9 cellular contexts compared by ENCODE assay signal in genomic region chr11:64299847-64300648, GRCh38. TPM values are rescaled to one million over a fixed set of nuclear protein-coding genes. Genes with fewer than 3 reads are reported as not detected.
DNase-seq lines count a peak whose midpoint lies in the region; ATAC-seq lines count a peak whose summit lies in the region.
"Had no signal": no experiment of that assay in that cellular context is flagged by ENCODE, and none has a peak within 500 bp of the region (broad histone marks: within the 10 kb centered on the region; RNA-seq: fewer than 3 reads in every experiment).

Gene CATSPERZ, plus strand, starts transcription at chr11:64300358. Its CDS starts 53 bp downstream, at chr11:64300411.

- ATAC-seq in activated naive CD8-positive, alpha-beta T cell treated with anti-CD3 and anti-CD28 coated beads, Interleukin-2, amount 50 U/mL, for 24 hours, result no peak
- ATAC-seq in HG03439 (IDR thresholded peaks at IDR 0.05; ENCODE audit: unreplicated experiment), result no peak

- H3K36me3 Mint-ChIP-seq in activated naive CD8-positive, alpha-beta T cell treated with anti-CD3 and anti-CD28 coated beads, Interleukin-2, amount 50 U/mL, for 24 hours (ENCODE audit: low read depth), result no peaks in the 10 kb centered on the region
- H3K36me3 Mint-ChIP-seq in immature natural killer cell, result no peaks in the 10 kb centered on the region

- DNase-seq in NCI-H748 treated with DMSO at 0.1 percent for 48 hours (lab: John Stamatoyannopoulos, UW) (peak; percentile 19), NCI-H748 (lab: John Stamatoyannopoulos, UW; ENCODE audit: unreplicated experiment) (no peak), immature natural killer cell (peak in 1 of 3 donors; percentile 12), ecto neural progenitor cell (ENCODE audit: low spot score) (no peak), NCI-H82 treated with DMSO at 0.1 percent for 48 hours (lab: John Stamatoyannopoulos, UW; ENCODE audit: unreplicated experiment) (no peak)
- DNase-seq in activated naive CD8-positive, alpha-beta T cell treated with anti-CD3 and anti-CD28 coated beads, Interleukin-2, amount 50 U/mL, for 24 hours, result no peak

- peak within 1 kb of the TSS in 3 of 5 donors; percentile 40 to 68 (median 53) for H3K9ac ChIP-seq in subcutaneous abdominal adipose tissue (ENCODE audit: low read length in 5 of 5)

- peak within 1 kb of the TSS; percentile 40 to 58 (median 54) for H3K4me3 ChIP-seq in subcutaneous abdominal adipose tissue (ENCODE audit: low read depth in 1 of 5, low read length in 5 of 5)

- no peaks in the 10 kb centered on the region for H3K9me3 ChIP-seq in subcutaneous abdominal adipose tissue (ENCODE audit: control insufficient read depth in 5 of 5, low read length in 5 of 5)

- peaks cover 68% of the 10 kb centered on the region for H3K27me3 Mint-ChIP-seq in activated naive CD8-positive, alpha-beta T cell treated with anti-CD3 and anti-CD28 coated beads, Interleukin-2, amount 50 U/mL, for 24 hours
- peaks cover 29 to 41% (median 40%) of the 10 kb centered on the region in 3 donors for H3K27me3 Mint-ChIP-seq in immature natural killer cell (ENCODE audit: low read depth in 3 of 3)

- H3K27ac Mint-ChIP-seq in activated naive CD8-positive, alpha-beta T cell treated with anti-CD3 and anti-CD28 coated beads, Interleukin-2, amount 50 U/mL, for 24 hours, result no peak within 1 kb of the TSS
- peak within 1 kb of the TSS in 5 of 6 donors; percentile 77 to 87 (median 80) for H3K27ac Mint-ChIP-seq in immature natural killer cell

- H3K4me1 ChIP-seq in subcutaneous abdominal adipose tissue (ENCODE audit: control insufficient read depth in 5 of 5, insufficient read depth in 5 of 5, low read length in 5 of 5), result peaks cover 0 to 45% (median 32%) of the 10 kb centered on the region in 5 donors

- peaks cover 30% of the 10 kb centered on the region for H3K4me1 Mint-ChIP-seq in activated naive CD8-positive, alpha-beta T cell treated with anti-CD3 and anti-CD28 coated beads, Interleukin-2, amount 50 U/mL, for 24 hours
- H3K4me1 Mint-ChIP-seq in immature natural killer cell, result peaks cover 25 to 30% of the 10 kb centered on the region in 2 donors

- H3K9me3 Mint-ChIP-seq in activated naive CD8-positive, alpha-beta T cell treated with anti-CD3 and anti-CD28 coated beads, Interleukin-2, amount 50 U/mL, for 24 hours, result no peaks in the 10 kb centered on the region
- H3K9me3 Mint-ChIP-seq in immature natural killer cell, result no peaks in the 10 kb centered on the region

- peaks cover 28 to 43% (median 36%) of the 10 kb centered on the region in 5 donors for H3K27me3 ChIP-seq in subcutaneous abdominal adipose tissue (ENCODE audit: control insufficient read depth in 5 of 5, insufficient read depth in 4 of 5, low read length in 5 of 5)

- H3K36me3 ChIP-seq in subcutaneous abdominal adipose tissue (ENCODE audit: control insufficient read depth in 5 of 5, insufficient read depth in 5 of 5, low read length in 5 of 5), result no peaks in the 10 kb centered on the region

- H3K4me3 Mint-ChIP-seq in activated naive CD8-positive, alpha-beta T cell treated with anti-CD3 and anti-CD28 coated beads, Interleukin-2, amount 50 U/mL, for 24 hours, result peak within 1 kb of the TSS; percentile 62
- peak within 1 kb of the TSS; percentile 65 to 80 (median 72) for H3K4me3 Mint-ChIP-seq in immature natural killer cell

- no peak within 1 kb of the TSS for H3K27ac ChIP-seq in subcutaneous abdominal adipose tissue (ENCODE audit: low read depth, low read length)
- H3K27ac ChIP-seq: C4-2B had no signal

RNA-seq across cellular contexts. Expression of gene CATSPERZ, which starts in this region (rescaled TPM):
- polyA plus RNA-seq in immature natural killer cell, result not detected
